Comparison of ENCODE assay signal across 1 cellular context in the genomic region with DNA sequence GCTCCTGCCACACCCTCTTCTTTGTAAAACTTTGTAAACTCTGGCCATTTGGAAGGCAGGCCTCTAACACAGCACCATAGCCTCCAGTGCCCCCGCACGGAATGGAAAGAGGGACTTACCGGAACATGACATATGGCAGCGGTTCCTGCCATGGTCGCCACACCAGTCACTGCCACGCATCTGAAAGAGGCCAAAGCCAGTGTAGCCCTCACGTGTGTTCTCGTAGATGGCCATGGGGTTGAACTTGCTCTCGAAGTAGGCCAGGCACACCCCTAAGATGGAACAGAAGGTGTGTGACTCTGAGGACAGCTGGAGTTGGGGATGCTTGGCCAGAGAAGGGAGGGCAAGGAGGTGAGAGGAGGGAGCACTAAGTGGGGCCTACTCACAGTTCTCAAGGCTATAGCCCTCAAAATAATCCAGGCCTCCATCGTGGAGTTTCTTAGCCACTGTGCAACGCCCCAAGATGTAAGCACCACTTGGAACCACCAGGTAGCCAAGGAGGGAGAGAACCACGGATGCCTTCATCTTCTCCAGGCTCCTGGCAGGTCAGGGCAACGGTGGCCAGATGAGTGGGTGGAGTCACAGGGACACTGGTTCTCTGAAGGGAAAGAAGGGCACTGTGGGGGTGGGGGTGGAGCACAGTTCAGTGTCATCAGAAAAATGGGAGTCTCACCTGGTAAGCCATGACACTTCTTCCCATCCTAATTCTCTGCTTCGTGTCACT.
TF ChIP-seq lines count a peak whose summit lies in the region.

No MANE protein-coding gene starts in this region.

TF ChIP-seq in H1, 55 proteins besides CTCF, POLR2A, EP300 and RAD21:
- no peak for TF ChIP-seq FOSL1 (IDR thresholded peaks at IDR 0.05; ENCODE audit: insufficient read depth, low read depth, low read length)
- no peak for TF ChIP-seq CBX5 (IDR thresholded peaks at IDR 0.05; ENCODE audit: low read depth, low read length)
- TF ChIP-seq SIRT6 (IDR thresholded peaks at IDR 0.05; ENCODE audit: low read length), result no peak
